18 cellular contexts compared by ENCODE assay signal in the genomic region with DNA sequence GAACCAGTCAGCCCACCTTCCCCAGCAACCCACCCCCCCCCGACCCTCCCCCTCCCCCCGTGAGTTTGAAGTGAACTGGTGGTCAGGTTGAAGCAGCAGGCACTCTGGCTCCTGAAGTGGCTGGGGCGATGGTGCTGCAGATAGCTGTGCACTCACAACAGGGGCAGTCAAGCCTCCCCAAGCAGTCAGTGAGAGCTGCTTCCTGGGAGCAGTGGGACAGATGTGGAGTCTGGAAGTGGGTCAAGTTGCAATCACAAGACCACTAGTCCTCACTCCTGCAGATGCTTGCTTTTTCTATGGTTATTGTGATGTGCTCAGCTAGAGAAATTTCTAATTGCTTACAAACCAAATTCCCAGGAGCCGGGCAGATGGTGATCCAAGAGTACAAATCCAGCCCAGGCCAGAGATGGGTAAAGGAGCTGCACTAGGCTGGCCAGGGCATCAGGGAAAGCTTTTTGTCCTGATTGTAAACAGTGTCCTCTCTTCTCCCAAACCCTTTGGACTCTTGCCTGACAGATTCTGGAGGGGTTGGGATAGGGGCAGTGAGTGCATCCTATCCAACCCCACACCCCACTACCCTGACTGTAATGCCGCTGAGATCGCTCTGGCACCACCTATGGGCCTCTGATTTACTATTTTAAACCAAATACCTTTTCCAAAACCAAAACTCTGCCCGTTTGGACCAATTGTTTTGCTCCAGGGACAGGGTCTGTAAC. TPM values are rescaled to one million over a fixed set of nuclear protein-coding genes. Genes with fewer than 3 reads are reported as not detected.
DNase-seq lines count a peak whose midpoint lies in the region; ATAC-seq, FAIRE-seq and TF ChIP-seq lines count a peak whose summit lies in the region.
"Had no signal": no experiment of that assay in that cellular context is flagged by ENCODE, and none has a peak within 500 bp of the region (broad histone marks: within the 10 kb centered on the region; RNA-seq: fewer than 3 reads in every experiment).

No MANE protein-coding gene starts in this region.

- no peak overlapping the region for H3K4me2 ChIP-seq in HepG2 (ENCODE audit: low read depth, low read length)
- H3K4me2 ChIP-seq: SK-N-SH had no signal

- no peak for FAIRE-seq in HepG2 (lab: Jason Lieb, UNC)
- FAIRE-seq: endothelial cell of umbilical vein, TTC549 had no signal

- peaks cover 2 to 3% of the 10 kb centered on the region in 2 experiments; a peak in 3 of 5 replicates for H3K27me3 ChIP-seq in HepG2 (ENCODE audit: control insufficient read depth in 1 of 2, insufficient read depth in 2 of 2, low read length in 2 of 2)
- no peaks in the 10 kb centered on the region for H3K27me3 ChIP-seq in right lobe of liver
- H3K27me3 ChIP-seq in esophagus squamous epithelium, result no peaks in the 10 kb centered on the region
- H3K27me3 ChIP-seq in aorta (ENCODE audit: control insufficient read depth in 1 of 2, insufficient read depth in 2 of 2, low read length in 1 of 2), result no peaks in the 10 kb centered on the region

- no peak overlapping the region for H3K27ac ChIP-seq in HepG2 (ENCODE audit: extremely low read length, insufficient read depth, low read length)
- H3K27ac ChIP-seq in right lobe of liver, result no peak overlapping the region
- H3K27ac ChIP-seq in esophagus squamous epithelium, result peak overlapping the region in 3 of 4 donors; percentile 53 to 81 (median 70)
- no peak overlapping the region for H3K27ac ChIP-seq in aorta (ENCODE audit: low read depth in 1 of 2, low read length in 2 of 2)

- H3K27me3 Mint-ChIP-seq in activated T-cell treated with anti-CD3 and anti-CD28 coated beads, Interleukin-2, amount 50 U/mL, for 24 hours, result no peaks in the 10 kb centered on the region

- H3K4me1 Mint-ChIP-seq in activated T-cell treated with anti-CD3 and anti-CD28 coated beads, Interleukin-2, amount 50 U/mL, for 24 hours (ENCODE audit: low read depth), result peaks cover 3% of the 10 kb centered on the region

- no peak for TF ChIP-seq RAD21 in HepG2 (CRISPR knock-in tag; IDR thresholded peaks at IDR 0.05)

- H3K9me3 Mint-ChIP-seq in activated T-cell treated with anti-CD3 and anti-CD28 coated beads, Interleukin-2, amount 50 U/mL, for 24 hours, result no peaks in the 10 kb centered on the region
- H3K9me3 Mint-ChIP-seq: memory B cell had no signal

- H3K27ac Mint-ChIP-seq in activated T-cell treated with anti-CD3 and anti-CD28 coated beads, Interleukin-2, amount 50 U/mL, for 24 hours, result no peak overlapping the region
- H3K27ac Mint-ChIP-seq: memory B cell had no signal

- H3K36me3 ChIP-seq in HepG2 (replicated peaks in 1 of 2; ENCODE audit: control insufficient read depth in 1 of 2, insufficient read depth in 2 of 2, low read length in 2 of 2) (no peaks in the 10 kb centered on the region), right lobe of liver (no peaks in the 10 kb centered on the region), esophagus squamous epithelium (no peaks in the 10 kb centered on the region), aorta (ENCODE audit: control insufficient read depth in 1 of 2, insufficient read depth in 2 of 2, low read length in 1 of 2) (no peaks in the 10 kb centered on the region)

- 28% methylated on average over 7 of the region's 7 CpGs for WGBS in HepG2 (ENCODE audit: low lambda C conversion rate)
- 52% methylated on average over 7 of the region's 7 CpGs for WGBS in right lobe of liver (ENCODE audit: insufficient coverage, low coverage, low lambda C conversion rate, missing lambda C conversion rate)
- 50 to 55% methylated on average over 4 to 7 of the region's 7 CpGs for WGBS in esophagus squamous epithelium, 2 donors
- 54% methylated on average over 7 of the region's 7 CpGs for WGBS in aorta, 2 donors

- no peak for DNase-seq in HepG2 (ENCODE audit: low spot score)
- DNase-seq in right lobe of liver, result no peak
- no peak for DNase-seq in esophagus squamous epithelium (lab: John Stamatoyannopoulos, UW)
- peak; percentile 7 for DNase-seq in medulla oblongata (ENCODE audit: extremely low spot score)
- DNase-seq in aorta, result no peak
- DNase-seq in stimulated activated naive CD4-positive, alpha-beta T cell (lab: John Stamatoyannopoulos, UW), result no peak
- DNase-seq in COLO829 (ENCODE audit: low spot score), result no peak
- no peak for DNase-seq in activated T-cell treated with anti-CD3 and anti-CD28 coated beads, Interleukin-2, amount 50 U/mL, for 24 hours
- DNase-seq: activated CD4-positive, alpha-beta T cell treated with anti-CD3 and anti-CD28 coated beads, Interleukin-2, amount 50 U/mL, for 48 hours; activated gamma-delta T cell; DMS153; Kasumi-1; NCI-H2029; occipital lobe; SK-N-SH had no signal

- POLR2A ChIA-PET in HepG2 (lab: Yijun Ruan, JAX), result interaction anchor here (1.1 to 1.4 kb wide), 2 partner anchors 10 to 106 kb away, joined by 4 to 5 read pairs; partner anchors contain the start of gene CLPX

- TF ChIP-seq CTCF in HepG2 (CRISPR knock-in tag; IDR thresholded peaks at IDR 0.05) (no peak), right lobe of liver (IDR thresholded peaks at IDR 0.05) (no peak), esophagus squamous epithelium (IDR thresholded peaks at IDR 0.05) (no peak)

- TF ChIP-seq POLR2A in HepG2 (IDR thresholded peaks at IDR 0.05; ENCODE audit: insufficient read depth in 1 of 2, low read depth in 2 of 2, low read length in 2 of 2) (no peak), right lobe of liver (IDR thresholded peaks at IDR 0.05) (no peak), esophagus squamous epithelium (IDR thresholded peaks at IDR 0.05) (no peak)

- H3K9me3 ChIP-seq in HepG2 (ENCODE audit: low read length) (no peaks in the 10 kb centered on the region), right lobe of liver (no peaks in the 10 kb centered on the region), esophagus squamous epithelium (no peaks in the 10 kb centered on the region), aorta (ENCODE audit: control insufficient read depth, low read length) (no peaks in the 10 kb centered on the region)
- H3K9me3 ChIP-seq: SK-N-SH had no signal

- no peak overlapping the region for H2AFZ ChIP-seq in HepG2 (ENCODE audit: low read length)

- CTCF ChIA-PET in HepG2 (lab: Yijun Ruan, JAX; ENCODE audit: low intra/inter-chr PET ratio, low total read pairs), result no interaction called here

- H3K36me3 Mint-ChIP-seq in activated T-cell treated with anti-CD3 and anti-CD28 coated beads, Interleukin-2, amount 50 U/mL, for 24 hours (ENCODE audit: low read depth), result no peaks in the 10 kb centered on the region
- H3K36me3 Mint-ChIP-seq: memory B cell had no signal

- in situ Hi-C loops in HepG2 (cut with HindIII; ENCODE audit: extremely low pct_ligation_motif_present, low pct_unique_long_range_greater_than_20kb), result loop anchor here (5.0 kb wide), 1 partner anchor 77 kb away; no protein-coding TSS in a partner anchor

- no peaks in the 10 kb centered on the region for H3K79me2 ChIP-seq in HepG2 (ENCODE audit: insufficient read depth, low read length)

- H3K9ac ChIP-seq in HepG2 (ENCODE audit: insufficient read depth, low read depth, low read length), result no peak overlapping the region
- H3K9ac ChIP-seq: SK-N-SH had no signal

- no peaks in the 10 kb centered on the region for H4K20me1 ChIP-seq in HepG2 (ENCODE audit: insufficient read depth, low read length)

- BruUV-seq in HepG2 (replicated peaks; lab: Mats Ljungman, UMichigan), result no TSS peak

- ATAC-seq in HepG2 (0 out of 3 replicates have a peak, but pooled peaks have one; percentile 30), right lobe of liver (no peak), aorta (ENCODE audit: low FRiP score) (peak; percentile 20)

- TF ChIP-seq EP300 in HepG2 (IDR thresholded peaks at IDR 0.05; ENCODE audit: low read depth in 2 of 2, low read length in 2 of 2) (no peak), HepG2 (CRISPR knock-in tag; IDR thresholded peaks at IDR 0.05; ENCODE audit: borderline replicate concordance) (no peak)

- no peak overlapping the region for H3K4me3 ChIP-seq in HepG2 (replicated peaks in 1 of 3; ENCODE audit: insufficient read depth in 1 of 3, low read depth in 2 of 3, low read length in 3 of 3)
- no peak overlapping the region for H3K4me3 ChIP-seq in right lobe of liver
- H3K4me3 ChIP-seq in esophagus squamous epithelium, result no peak overlapping the region
- H3K4me3 ChIP-seq in aorta (ENCODE audit: low read length in 2 of 2), result no peak overlapping the region

- intact Hi-C loops in HepG2 (cut with micrococcal nuclease; ENCODE audit: unreplicated experiment) (no loop called here), right lobe of liver (cut with DNase I) (loop anchor here in 1 of 2 donors (10.0 kb wide), 1 partner anchor 80 kb away; no protein-coding TSS in a partner anchor), esophagus squamous epithelium (cut with DNase I) (loop anchor here (5.0 kb wide), 1 partner anchor 82 kb away; no protein-coding TSS in a partner anchor), aorta (cut with DNase I) (loop anchor here in 1 of 2 donors (5.0 kb wide), 1 partner anchor 72 kb away; no protein-coding TSS in a partner anchor)

- no peak overlapping the region for H3K4me3 Mint-ChIP-seq in activated T-cell treated with anti-CD3 and anti-CD28 coated beads, Interleukin-2, amount 50 U/mL, for 24 hours
- H3K4me3 Mint-ChIP-seq: memory B cell had no signal

- H3K4me1 ChIP-seq in HepG2 (ENCODE audit: insufficient read depth, low read length) (peaks cover 12% of the 10 kb centered on the region; the same call in 1 of the 2 replicates), right lobe of liver (no peaks in the 10 kb centered on the region), esophagus squamous epithelium (peaks cover 0 to 29% (median 0%) of the 10 kb centered on the region in 3 donors), aorta (ENCODE audit: control insufficient read depth in 1 of 2, insufficient read depth in 2 of 2, low read length in 2 of 2) (no peaks in the 10 kb centered on the region)

RNA-seq across cellular contexts. Expression of gene CLPX, which starts 9.8 kb away (rescaled TPM):
- total RNA-seq in HepG2 (2016; rRNA removed; fragmentation: Illumina TruSeq; extraction: Trizol), result 61.3 and 100 TPM in 2 replicates
- 12.9 and 13.1 TPM in 2 replicates for total RNA-seq in HepG2 (2016; cell fraction: cytosol; rRNA removed; fragmentation: Illumina TruSeq; extraction: Trizol; ENCODE audit: low read depth)
- total RNA-seq in HepG2 (2016; cell fraction: insoluble cytoplasmic fraction; rRNA removed; fragmentation: Illumina TruSeq; extraction: Trizol), result 63.2 and 98.2 TPM in 2 replicates
- 20.9 and 25.4 TPM in 2 replicates for total RNA-seq in HepG2 (2016; cell fraction: membrane; rRNA removed; fragmentation: Illumina TruSeq; extraction: Trizol)
- total RNA-seq in HepG2 (2016; cell fraction: nucleus; rRNA removed; fragmentation: Illumina TruSeq; extraction: Trizol), result 31.7 and 36.9 TPM in 2 replicates
- polyA plus RNA-seq in HepG2 (2011; rRNA removed), result 26.9 and 33.9 TPM in 2 replicates
- 16.3 and 18.6 TPM in 2 replicates for polyA plus RNA-seq in HepG2 (2011; cell fraction: cytosol; rRNA removed)
- polyA plus RNA-seq in HepG2 (2011; cell fraction: nucleus; rRNA removed), result 19.7 and 22.9 TPM in 2 replicates
- polyA plus RNA-seq in HepG2 (2012), result 42.1 and 52.0 TPM in 2 replicates
- 4.3 and 5.1 TPM in 2 replicates for polyA plus RNA-seq in HepG2 (2016; cell fraction: cytosol; fragmentation: Illumina TruSeq; extraction: Trizol; ENCODE audit: low read depth)
- polyA plus RNA-seq in HepG2 (2016; cell fraction: insoluble cytoplasmic fraction; fragmentation: Illumina TruSeq; extraction: Trizol; ENCODE audit: low read depth), result 67.6 and 69.7 TPM in 2 replicates
- polyA plus RNA-seq in HepG2 (2016; cell fraction: membrane; fragmentation: Illumina TruSeq; extraction: Trizol; ENCODE audit: low read depth), result 8.5 and 9.1 TPM in 2 replicates
- 28.6 and 29.4 TPM in 2 replicates for polyA plus RNA-seq in HepG2 (2016; cell fraction: nucleus; fragmentation: Illumina TruSeq; extraction: Trizol; ENCODE audit: insufficient read depth, low read depth)
- polyA minus RNA-seq in HepG2 (2011; rRNA and poly(A)+ RNA removed; ENCODE audit: low replicate concordance), result 11.6 and 14.2 TPM in 2 replicates
- 36.0 and 47.6 TPM in 2 replicates for polyA minus RNA-seq in HepG2 (2011; cell fraction: cytosol; rRNA and poly(A)+ RNA removed)
- polyA minus RNA-seq in HepG2 (2011; cell fraction: nucleus; rRNA and poly(A)+ RNA removed), result 61.9 and 76.2 TPM in 2 replicates
- total RNA-seq in right lobe of liver, result 10 to 100 TPM; 57.6 to 80.9 (median 72.8) TPM
- 10 to 100 TPM; 51.0 to 57.4 (median 54.1) TPM for total RNA-seq in esophagus squamous epithelium
- total RNA-seq in aorta, result 10 to 100 TPM; 33.4 to 43.9 TPM
- polyA plus RNA-seq in aorta, result 10 to 100 TPM; 11.0 to 19.8 TPM

RNA-seq across cellular contexts. Expression of gene CILP, which starts 16.3 kb away (rescaled TPM):
- total RNA-seq in HepG2 (2016; rRNA removed; fragmentation: Illumina TruSeq; extraction: Trizol) (not detected in 2 replicates), right lobe of liver (1 to 10 TPM in 3 of 6 experiments, under 1 TPM in 3; 0.46 to 2.5 (median 0.99) TPM), esophagus squamous epithelium (10 to 100 TPM in 1 of 4 donors, 1 to 10 TPM in 3; 2.5 to 78.0 (median 5.5) TPM), aorta (100 to 1,000 TPM in 1 of 2 donors, under 1 TPM in 1; 0.84 to 170 TPM)
- not detected in 2 replicates for total RNA-seq in HepG2 (2016; cell fraction: cytosol; rRNA removed; fragmentation: Illumina TruSeq; extraction: Trizol; ENCODE audit: low read depth)
- total RNA-seq in HepG2 (2016; cell fraction: insoluble cytoplasmic fraction; rRNA removed; fragmentation: Illumina TruSeq; extraction: Trizol), result not detected in 2 replicates
- total RNA-seq in HepG2 (2016; cell fraction: membrane; rRNA removed; fragmentation: Illumina TruSeq; extraction: Trizol), result not detected in 2 replicates
- not detected in 2 replicates for total RNA-seq in HepG2 (2016; cell fraction: nucleus; rRNA removed; fragmentation: Illumina TruSeq; extraction: Trizol)
- polyA plus RNA-seq in HepG2 (2011; rRNA removed) (0.03 and 0.08 TPM in 2 replicates), aorta (1 to 10 TPM in 1 of 2 donors, under 1 TPM in 1; 0.28 to 2.6 TPM)
- polyA plus RNA-seq in HepG2 (2011; cell fraction: cytosol; rRNA removed), result 0.01 and 0.04 TPM in 2 replicates
- 0.05 and 0.16 TPM in 2 replicates for polyA plus RNA-seq in HepG2 (2011; cell fraction: nucleus; rRNA removed)
- 0.04 TPM in 1 of 2 replicates, not detected in the other for polyA plus RNA-seq in HepG2 (2012)
- polyA plus RNA-seq in HepG2 (2016; cell fraction: cytosol; fragmentation: Illumina TruSeq; extraction: Trizol; ENCODE audit: low read depth), result not detected in 2 replicates
- not detected in 2 replicates for polyA plus RNA-seq in HepG2 (2016; cell fraction: insoluble cytoplasmic fraction; fragmentation: Illumina TruSeq; extraction: Trizol; ENCODE audit: low read depth)
- polyA plus RNA-seq in HepG2 (2016; cell fraction: membrane; fragmentation: Illumina TruSeq; extraction: Trizol; ENCODE audit: low read depth), result not detected in 2 replicates
- polyA plus RNA-seq in HepG2 (2016; cell fraction: nucleus; fragmentation: Illumina TruSeq; extraction: Trizol; ENCODE audit: insufficient read depth, low read depth), result 0.12 TPM in 1 of 2 replicates, not detected in the other
- polyA minus RNA-seq in HepG2 (2011; rRNA and poly(A)+ RNA removed; ENCODE audit: low replicate concordance), result 0.02 and 0.06 TPM in 2 replicates
- polyA minus RNA-seq in HepG2 (2011; cell fraction: cytosol; rRNA and poly(A)+ RNA removed), result not detected in 2 replicates
- 0.13 TPM in 1 of 2 replicates, not detected in the other for polyA minus RNA-seq in HepG2 (2011; cell fraction: nucleus; rRNA and poly(A)+ RNA removed)
- total RNA-seq: endothelial cell of umbilical vein had no signal

Comparison
In these comparisons a context has a peak if more than half of its experiments do, and no peak if none do; other contexts are left out.
1. ATAC-seq: peak in HepG2 (single experiment) and aorta (single experiment); none in right lobe of liver (0 of 4).
2. H3K27ac ChIP-seq: peak in esophagus squamous epithelium (3 of 4); none in HepG2 (single experiment), right lobe of liver (0 of 3) and aorta (0 of 2).